20 cellular contexts compared by ENCODE assay signal in genomic region chr16:31423801-31424200, GRCh38. TPM values are rescaled to one million over a fixed set of nuclear protein-coding genes. Genes with fewer than 3 reads are reported as not detected.
DNase-seq lines count a peak whose midpoint lies in the region; ATAC-seq and TF ChIP-seq lines count a peak whose summit lies in the region.
"Had no signal": no experiment of that assay in that cellular context is flagged by ENCODE, and none has a peak within 500 bp of the region (broad histone marks: within the 10 kb centered on the region; RNA-seq: fewer than 3 reads in every experiment).

No MANE protein-coding gene starts in this region.

- H3K27me3 ChIP-seq in heart left ventricle, result peaks cover 0 to 2% (median 0%) of the 10 kb centered on the region in 9 donors
- H3K27me3 ChIP-seq in stomach, result peaks cover 0 to 30% (median 6%) of the 10 kb centered on the region in 3 donors

- H3K27me3 Mint-ChIP-seq in endothelial cell (ENCODE audit: unreplicated experiment), result peaks cover 8% of the 10 kb centered on the region
- H3K27me3 Mint-ChIP-seq in natural killer cell treated with Interleukin-12 subunit alpha and Interleukin-12 subunit beta and Interleukin-15 and Interleukin-18, amount 100 ng/mL, for 72 hours, result no peaks in the 10 kb centered on the region
- H3K27me3 Mint-ChIP-seq in naive thymus-derived CD8-positive, alpha-beta T cell, result peaks cover 2 to 25% (median 6%) of the 10 kb centered on the region in 5 donors
- H3K27me3 Mint-ChIP-seq in effector memory CD8-positive, alpha-beta T cell, result no peaks in the 10 kb centered on the region

- peak overlapping the region in 3 of 12 donors; percentile 38 to 54 (median 51) for H3K27ac ChIP-seq in heart left ventricle
- H3K27ac ChIP-seq in stomach, result no peak overlapping the region

- no peaks in the 10 kb centered on the region for H3K9me3 Mint-ChIP-seq in endothelial cell (ENCODE audit: unreplicated experiment)
- no peaks in the 10 kb centered on the region for H3K9me3 Mint-ChIP-seq in natural killer cell treated with Interleukin-12 subunit alpha and Interleukin-12 subunit beta and Interleukin-15 and Interleukin-18, amount 100 ng/mL, for 72 hours
- H3K9me3 Mint-ChIP-seq in naive thymus-derived CD8-positive, alpha-beta T cell, result peaks cover 0 to 3% (median 0%) of the 10 kb centered on the region in 9 donors
- H3K9me3 Mint-ChIP-seq in effector memory CD8-positive, alpha-beta T cell, result no peaks in the 10 kb centered on the region

- H3K4me1 Mint-ChIP-seq in endothelial cell (ENCODE audit: unreplicated experiment), result peaks cover 3% of the 10 kb centered on the region
- peaks cover 48 to 57% of the 10 kb centered on the region in 2 donors for H3K4me1 Mint-ChIP-seq in natural killer cell treated with Interleukin-12 subunit alpha and Interleukin-12 subunit beta and Interleukin-15 and Interleukin-18, amount 100 ng/mL, for 72 hours (ENCODE audit: low read depth in 2 of 2)
- peaks cover 0 to 38% (median 9%) of the 10 kb centered on the region in 4 donors for H3K4me1 Mint-ChIP-seq in naive thymus-derived CD8-positive, alpha-beta T cell
- H3K4me1 Mint-ChIP-seq in effector memory CD8-positive, alpha-beta T cell (ENCODE audit: low read depth in 2 of 2), result peaks cover 39 to 49% of the 10 kb centered on the region in 2 donors

- H3K4me1 ChIP-seq in heart left ventricle (peaks cover 0 to 27% (median 3%) of the 10 kb centered on the region in 12 donors), stomach (peaks cover 0 to 13% (median 11%) of the 10 kb centered on the region in 4 donors)

- intact Hi-C loops in heart left ventricle (cut with DNase I), result loop anchor here in 1 of 10 donors (10.0 kb wide), 1 partner anchor 229 kb away; no protein-coding TSS in a partner anchor
- intact Hi-C loops in cardiac septum (cut with DNase I), result no loop called here
- intact Hi-C loops in stomach (cut with DNase I; ENCODE audit: low total_unique reads), result no loop called here

- DNase-seq in heart left ventricle (no peak), cardiac septum (ENCODE audit: low spot score) (no peak), endothelial cell (ENCODE audit: low spot score) (no peak), stomach (no peak)
- peak; percentile 6 for DNase-seq in natural killer cell treated with Interleukin-12 subunit alpha and Interleukin-12 subunit beta and Interleukin-15 and Interleukin-18, amount 100 ng/mL, for 72 hours (ENCODE audit: low spot score)
- DNase-seq in naive thymus-derived CD8-positive, alpha-beta T cell, result no peak
- no peak for DNase-seq in effector memory CD8-positive, alpha-beta T cell
- DNase-seq: CD4-positive, CD25-positive, alpha-beta regulatory T cell; EL; GF-D8; Kasumi-1; NCI-H1417; NCI-H1694 treated with DMSO at 0.1 percent for 48 hours; NCI-H2081 treated with DMSO at 0.1 percent for 48 hours; NCI-H446; NCI-H526; OCI-M1 had no signal

- no peak overlapping the region for H3K27ac Mint-ChIP-seq in endothelial cell (ENCODE audit: unreplicated experiment)
- H3K27ac Mint-ChIP-seq in natural killer cell treated with Interleukin-12 subunit alpha and Interleukin-12 subunit beta and Interleukin-15 and Interleukin-18, amount 100 ng/mL, for 72 hours, result peak overlapping the region; percentile 1 to 44
- no peak overlapping the region for H3K27ac Mint-ChIP-seq in naive thymus-derived CD8-positive, alpha-beta T cell
- no peak overlapping the region for H3K27ac Mint-ChIP-seq in effector memory CD8-positive, alpha-beta T cell

- TF ChIP-seq CTCF in heart left ventricle (IDR thresholded peaks at IDR 0.05) (no peak), endothelial cell (IDR thresholded peaks at IDR 0.05; ENCODE audit: unreplicated experiment) (no peak), stomach (IDR thresholded peaks at IDR 0.05) (no peak)

- H3K9me3 ChIP-seq in heart left ventricle, result no peaks in the 10 kb centered on the region
- H3K9me3 ChIP-seq in stomach, result no peaks in the 10 kb centered on the region

- POLR2A ChIA-PET in naive thymus-derived CD8-positive, alpha-beta T cell (lab: Charles Lee), result interaction anchor here (0.6 kb wide), 1 partner anchor 917 kb away, joined by 3 read pairs; no protein-coding TSS in a partner anchor

- peak overlapping the region; percentile 18 for H3K4me3 Mint-ChIP-seq in endothelial cell (ENCODE audit: unreplicated experiment)
- H3K4me3 Mint-ChIP-seq in natural killer cell treated with Interleukin-12 subunit alpha and Interleukin-12 subunit beta and Interleukin-15 and Interleukin-18, amount 100 ng/mL, for 72 hours, result peak overlapping the region; percentile 21
- H3K4me3 Mint-ChIP-seq in naive thymus-derived CD8-positive, alpha-beta T cell, result peak overlapping the region in 1 of 10 donors; percentile 8
- H3K4me3 Mint-ChIP-seq in effector memory CD8-positive, alpha-beta T cell, result no peak overlapping the region
- H3K4me3 Mint-ChIP-seq: CD4-positive, CD25-positive, alpha-beta regulatory T cell had no signal

- TF ChIP-seq POLR2A in heart left ventricle (IDR thresholded peaks at IDR 0.05), result no peak
- no peak for TF ChIP-seq POLR2A in stomach (IDR thresholded peaks at IDR 0.05)

- H3K36me3 Mint-ChIP-seq in endothelial cell (ENCODE audit: low read depth, unreplicated experiment), result peaks cover 4% of the 10 kb centered on the region
- H3K36me3 Mint-ChIP-seq in natural killer cell treated with Interleukin-12 subunit alpha and Interleukin-12 subunit beta and Interleukin-15 and Interleukin-18, amount 100 ng/mL, for 72 hours, result no peaks in the 10 kb centered on the region
- H3K36me3 Mint-ChIP-seq in naive thymus-derived CD8-positive, alpha-beta T cell, result no peaks in the 10 kb centered on the region
- H3K36me3 Mint-ChIP-seq in effector memory CD8-positive, alpha-beta T cell (ENCODE audit: insufficient read depth), result peaks cover 13% of the 10 kb centered on the region
- H3K36me3 Mint-ChIP-seq: CD4-positive, CD25-positive, alpha-beta regulatory T cell had no signal

- 55 to 71% (median 64%) methylated on average over 10 to 12 of the region's 12 CpGs for WGBS in heart left ventricle, 4 donors
- WGBS in stomach, 5 donors, result 67 to 85% (median 80%) methylated on average over 10 to 12 of the region's 12 CpGs

- peak in 3 of 4 donors; percentile 2 to 6 (median 4) for ATAC-seq in heart left ventricle
- ATAC-seq in natural killer cell treated with Interleukin-12 subunit alpha and Interleukin-12 subunit beta and Interleukin-15 and Interleukin-18, amount 100 ng/mL, for 72 hours, result no peak
- no peak for ATAC-seq in naive thymus-derived CD8-positive, alpha-beta T cell
- ATAC-seq in effector memory CD8-positive, alpha-beta T cell (replicated peaks), result no peak

- H3K36me3 ChIP-seq in heart left ventricle, result peaks cover 0 to 10% (median 0%) of the 10 kb centered on the region in 9 donors
- H3K36me3 ChIP-seq in stomach, result no peaks in the 10 kb centered on the region

- H3K4me3 ChIP-seq in heart left ventricle (no peak overlapping the region), stomach (no peak overlapping the region)

- no peak for TF ChIP-seq EP300 in stomach (IDR thresholded peaks at IDR 0.05)

RNA-seq across cellular contexts. Expression of gene COX6A2, which starts 4.4 kb away (rescaled TPM):
- total RNA-seq in heart left ventricle (1,000 to 10,000 TPM in 7 of 9 donors, 100 to 1,000 TPM in 2; 393 to 1,682 (median 1,115) TPM), cardiac septum (890 TPM), endothelial cell (ENCODE audit: unreplicated experiment) (not detected), stomach (not detected)
- polyA plus RNA-seq in heart left ventricle (over 10,000 TPM in 1 of 2 donors, 1,000 to 10,000 TPM in 1; 1,628 to 10,029 TPM), stomach (1 to 10 TPM in 2 of 3 donors, not detected in 1; 1.4 to 8.2 TPM)
- total RNA-seq in natural killer cell treated with Interleukin-12 subunit alpha and Interleukin-12 subunit beta and Interleukin-15 and Interleukin-18, amount 100 ng/mL, for 72 hours, result not detected
- total RNA-seq in naive thymus-derived CD8-positive, alpha-beta T cell, result not detected
- not detected for polyA plus RNA-seq in naive thymus-derived CD8-positive, alpha-beta T cell
- total RNA-seq: CD4-positive, CD25-positive, alpha-beta regulatory T cell; H1; MCF 10A had no signal
- polyA plus RNA-seq: BJ; CD4-positive, CD25-positive, alpha-beta regulatory T cell had no signal

RNA-seq across cellular contexts. Expression of gene ZNF843, which starts 18.8 kb away (rescaled TPM):
- 1 to 10 TPM; 1.0 to 4.7 (median 2.5) TPM for total RNA-seq in heart left ventricle
- polyA plus RNA-seq in heart left ventricle, result 1 to 10 TPM in 1 of 2 donors, under 1 TPM in 1; 0.43 to 1.2 TPM
- total RNA-seq in cardiac septum, result 1.9 TPM
- total RNA-seq in endothelial cell (ENCODE audit: unreplicated experiment), result 2.5 TPM
- total RNA-seq in natural killer cell treated with Interleukin-12 subunit alpha and Interleukin-12 subunit beta and Interleukin-15 and Interleukin-18, amount 100 ng/mL, for 72 hours, result under 1 TPM in 1 of 2 donors, not detected in 1; 0.17 TPM
- total RNA-seq in stomach, result under 1 TPM in 2 of 5 donors, not detected in 3; 0.18 to 0.45 TPM
- under 1 TPM; 0.15 to 0.37 (median 0.31) TPM for polyA plus RNA-seq in stomach
- total RNA-seq in naive thymus-derived CD8-positive, alpha-beta T cell, result under 1 TPM; 0.38 to 0.49 TPM
- polyA plus RNA-seq in naive thymus-derived CD8-positive, alpha-beta T cell, result under 1 TPM in 2 of 3 donors, not detected in 1; 0.03 to 0.21 TPM

RNA-seq across cellular contexts. Expression of gene ITGAD, which starts 30.7 kb away (rescaled TPM):
- total RNA-seq in heart left ventricle (under 1 TPM in 2 of 9 donors, not detected in 7; 0.41 to 0.80 TPM), cardiac septum (not detected), endothelial cell (ENCODE audit: unreplicated experiment) (not detected), stomach (under 1 TPM in 2 of 5 donors, not detected in 3; 0.29 to 0.37 TPM)
- polyA plus RNA-seq in heart left ventricle (not detected), stomach (not detected)
- total RNA-seq in natural killer cell treated with Interleukin-12 subunit alpha and Interleukin-12 subunit beta and Interleukin-15 and Interleukin-18, amount 100 ng/mL, for 72 hours, result under 1 TPM in 1 of 2 donors, not detected in 1; 0.47 TPM
- total RNA-seq in naive thymus-derived CD8-positive, alpha-beta T cell, result not detected
- polyA plus RNA-seq in naive thymus-derived CD8-positive, alpha-beta T cell, result under 1 TPM in 1 of 3 donors, not detected in 2; 0.52 TPM
- total RNA-seq: CD4-positive, CD25-positive, alpha-beta regulatory T cell; H1; MCF 10A had no signal
- polyA plus RNA-seq: BJ; CD4-positive, CD25-positive, alpha-beta regulatory T cell had no signal

RNA-seq across cellular contexts. Expression of gene ARMC5, which starts 35.5 kb away (rescaled TPM):
- total RNA-seq in heart left ventricle (1 to 10 TPM; 4.1 to 9.2 (median 6.5) TPM), cardiac septum (6.2 TPM), endothelial cell (ENCODE audit: unreplicated experiment) (15.9 TPM), stomach (10 to 100 TPM in 2 of 5 donors, 1 to 10 TPM in 2, not detected in 1; 2.6 to 29.8 (median 15.1) TPM)
- polyA plus RNA-seq in heart left ventricle (1 to 10 TPM; 6.6 to 8.2 TPM), stomach (10 to 100 TPM in 2 of 3 donors, 1 to 10 TPM in 1; 6.7 to 13.0 (median 11.3) TPM)
- 10 to 100 TPM; 31.6 to 36.0 TPM for total RNA-seq in natural killer cell treated with Interleukin-12 subunit alpha and Interleukin-12 subunit beta and Interleukin-15 and Interleukin-18, amount 100 ng/mL, for 72 hours
- 10 to 100 TPM; 11.1 to 12.0 TPM for total RNA-seq in naive thymus-derived CD8-positive, alpha-beta T cell
- polyA plus RNA-seq in naive thymus-derived CD8-positive, alpha-beta T cell, result 1 to 10 TPM; 6.2 to 9.8 (median 8.0) TPM

RNA-seq across cellular contexts. Expression of gene TGFB1I1, which starts 48.2 kb away (rescaled TPM):
- total RNA-seq in heart left ventricle (10 to 100 TPM; 12.9 to 37.7 (median 19.5) TPM), cardiac septum (57.8 TPM), endothelial cell (ENCODE audit: unreplicated experiment) (42.5 TPM), stomach (10 to 100 TPM; 36.0 to 84.0 (median 63.1) TPM)
- polyA plus RNA-seq in heart left ventricle (10 to 100 TPM; 14.1 to 29.5 TPM), stomach (10 to 100 TPM; 44.8 to 49.3 (median 49.1) TPM)
- under 1 TPM; 0.55 to 0.75 TPM for total RNA-seq in natural killer cell treated with Interleukin-12 subunit alpha and Interleukin-12 subunit beta and Interleukin-15 and Interleukin-18, amount 100 ng/mL, for 72 hours
- total RNA-seq in naive thymus-derived CD8-positive, alpha-beta T cell, result under 1 TPM; 0.58 to 0.68 TPM
- polyA plus RNA-seq in naive thymus-derived CD8-positive, alpha-beta T cell, result under 1 TPM; 0.08 to 0.22 (median 0.20) TPM

Comparison
In these comparisons a context has a peak if more than half of its experiments do, and no peak if none do; other contexts are left out.
1. ATAC-seq: peak in heart left ventricle (3 of 4); none in natural killer cell treated with Interleukin-12 subunit alpha and Interleukin-12 subunit beta and Interleukin-15 and Interleukin-18, amount 100 ng/mL, for 72 hours (0 of 2), naive thymus-derived CD8-positive, alpha-beta T cell (0 of 2) and effector memory CD8-positive, alpha-beta T cell (single experiment).
2. H3K27ac Mint-ChIP-seq: peak in natural killer cell treated with Interleukin-12 subunit alpha and Interleukin-12 subunit beta and Interleukin-15 and Interleukin-18, amount 100 ng/mL, for 72 hours (2 of 2); none in endothelial cell (single experiment), naive thymus-derived CD8-positive, alpha-beta T cell (0 of 10) and effector memory CD8-positive, alpha-beta T cell (0 of 2).
3. H3K4me3 Mint-ChIP-seq: peak in endothelial cell (single experiment) and natural killer cell treated with Interleukin-12 subunit alpha and Interleukin-12 subunit beta and Interleukin-15 and Interleukin-18, amount 100 ng/mL, for 72 hours (single experiment); none in effector memory CD8-positive, alpha-beta T cell (0 of 2).
4. RNA of gene COX6A2, which starts 4.4 kb away (total RNA-seq): 393 to 1,682 TPM in heart left ventricle and 890 TPM in cardiac septum (single experiment); not detected in natural killer cell treated with Interleukin-12 subunit alpha and Interleukin-12 subunit beta and Interleukin-15 and Interleukin-18, amount 100 ng/mL, for 72 hours, not detected in endothelial cell (single experiment), not detected in stomach and not detected in naive thymus-derived CD8-positive, alpha-beta T cell; every median in the first group is over 100 times any median in the second.